Comparison of ENCODE assay signal across 5 cellular contexts in the genomic region with DNA sequence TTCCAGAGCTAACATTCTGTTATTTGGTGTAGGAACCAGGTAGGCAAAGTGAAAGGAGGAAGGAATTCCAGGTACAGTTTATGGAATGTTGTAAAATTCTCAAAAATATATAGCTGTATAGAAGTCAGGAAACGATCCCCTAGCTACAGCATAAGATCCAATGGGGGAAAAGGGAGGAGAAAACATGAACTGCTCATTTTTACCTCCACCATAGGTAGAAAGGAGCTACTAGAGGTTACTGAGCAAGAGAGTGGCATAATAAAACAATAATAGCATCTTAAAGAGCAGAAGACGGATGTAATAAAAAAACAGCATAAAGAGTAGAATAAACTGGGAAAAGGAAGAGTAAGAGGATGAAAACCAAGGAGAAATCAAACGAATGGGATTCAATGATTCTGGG.
"Had no signal": no experiment of that assay in that cellular context is flagged by ENCODE, and none has a peak within 500 bp of the region (broad histone marks: within the 10 kb centered on the region; RNA-seq: fewer than 3 reads in every experiment).

No MANE protein-coding gene starts in this region.

- H3K4me1 Mint-ChIP-seq: GM23338, H9 had no signal

- DNase-seq: H9, HCEC 1CT, IMR-90 had no signal

- H3K4me3 ChIP-seq: GM23338, K562 had no signal

- H3K9me3 Mint-ChIP-seq: GM23338, H9 had no signal

- ATAC-seq: GM23338 had no signal

- H3K27ac Mint-ChIP-seq: GM23338 had no signal

- H3K4me3 Mint-ChIP-seq: GM23338, H9 had no signal
